In genomic region chr7:155951554-155952158, GRCh38 we compare ENCODE assay signal across 12 cellular contexts.
DNase-seq lines count a peak whose midpoint lies in the region.
"Had no signal": no experiment of that assay in that cellular context is flagged by ENCODE, and none has a peak within 500 bp of the region (broad histone marks: within the 10 kb centered on the region; RNA-seq: fewer than 3 reads in every experiment).

No MANE protein-coding gene starts in this region.

- H3K36me3 ChIP-seq in mucosa of stomach (ENCODE audit: control insufficient read depth, insufficient read depth, low read length) (no peaks in the 10 kb centered on the region), HAP-1 (replicated peaks) (no peaks in the 10 kb centered on the region)

- DNase-seq in Daoy (ENCODE audit: low read depth) (peak; percentile 100), NOMO-1 (lab: John Stamatoyannopoulos, UW; ENCODE audit: unreplicated experiment in 2 of 2) (peak; percentile 68 to 78), dermis blood vessel endothelial cell (peak; percentile 86), NCI-H774 (lab: John Stamatoyannopoulos, UW) (no peak), HAP-1 (ENCODE audit: low spot score in 2 of 2) (no peak), DMS79 treated with DMSO at 0.1 percent for 48 hours (lab: John Stamatoyannopoulos, UW) (no peak)
- DNase-seq in stimulated activated naive CD4-positive, alpha-beta T cell (lab: John Stamatoyannopoulos, UW), result no peak
- DNase-seq: erythroblast, occipital lobe, SHP77 treated with DMSO at 0.1 percent for 48 hours had no signal

- in situ Hi-C loops in HAP-1 (cut with MboI; ENCODE audit: low sequenced_read_pairs), result no loop called here

- no peaks in the 10 kb centered on the region for H3K9me3 ChIP-seq in mucosa of stomach (ENCODE audit: control insufficient read depth, low read length)
- H3K9me3 ChIP-seq in HAP-1, result no peaks in the 10 kb centered on the region

- H3K4me1 ChIP-seq in mucosa of stomach (ENCODE audit: control insufficient read depth, insufficient read depth, low read length), result peaks cover 78% of the 10 kb centered on the region
- H3K4me1 ChIP-seq in HAP-1, result no peaks in the 10 kb centered on the region

- H3K9ac ChIP-seq in mucosa of stomach (ENCODE audit: low read length), result peak overlapping the region; percentile 53
- H3K9ac ChIP-seq: KMS-11 had no signal

- H3K4me3 ChIP-seq in mucosa of stomach (ENCODE audit: low read length), result no peak overlapping the region
- no peak overlapping the region for H3K4me3 ChIP-seq in HAP-1

- H3K27me3 ChIP-seq in mucosa of stomach (ENCODE audit: control insufficient read depth, insufficient read depth, low read length), result no peaks in the 10 kb centered on the region
- no peaks in the 10 kb centered on the region for H3K27me3 ChIP-seq in HAP-1 (ENCODE audit: low read depth)

Comparison
In these comparisons a context has a peak if more than half of its experiments do, and no peak if none do; other contexts are left out.
1. DNase-seq: peak in Daoy (single experiment), NOMO-1 (2 of 2) and dermis blood vessel endothelial cell (single experiment); none in stimulated activated naive CD4-positive, alpha-beta T cell (0 of 6), NCI-H774 (single experiment), HAP-1 (0 of 2) and DMS79 treated with DMSO at 0.1 percent for 48 hours (single experiment).